ENCODE assay signal across 8 cellular contexts in genomic region chr6:37137201-37137880, GRCh38. TPM values are rescaled to one million over a fixed set of nuclear protein-coding genes. Genes with fewer than 3 reads are reported as not detected.
DNase-seq lines count a peak whose midpoint lies in the region; ATAC-seq and TF ChIP-seq lines count a peak whose summit lies in the region.

No MANE protein-coding gene starts in this region.

- BruUV-seq in PC-9 (replicated peaks; lab: Mats Ljungman, UMichigan), result TSS peak; percentile 82

- H3K4me1 ChIP-seq in PC-9 (replicated peaks; ENCODE audit: insufficient read depth), result peaks cover 88% of the 10 kb centered on the region

- peak overlapping the region; percentile 84 for H3K4me2 ChIP-seq in PC-9

- H3K36me3 ChIP-seq in PC-9 (ENCODE audit: low read depth), result no peaks in the 10 kb centered on the region
- H3K36me3 ChIP-seq in brain microvascular endothelial cell (replicated peaks), result no peaks in the 10 kb centered on the region

- intact Hi-C loops in PC-9 (cut with micrococcal nuclease; ENCODE audit: unreplicated experiment), result loop anchor here (1.0 to 10.0 kb wide), 3 partner anchors 32 to 113 kb away; no protein-coding TSS in a partner anchor

- peaks cover 80% of the 10 kb centered on the region for H3F3A ChIP-seq in PC-9 (ENCODE audit: insufficient read depth, low read depth)

- peak; percentile 98 for DNase-seq in GM04504 (ENCODE audit: low read depth)
- DNase-seq in PC-9, result peak; percentile 81 to 98
- DNase-seq in brain microvascular endothelial cell, result peak; percentile 99
- DNase-seq in islet precursor cell, result peak; percentile 96
- DNase-seq in stimulated activated CD8-positive, alpha-beta memory T cell treated with anti-CD3 and anti-CD28 coated beads, Interleukin-4, amount 100 ng/mL, for 24 hours (ENCODE audit: low read depth), result peak; percentile 16
- no peak for DNase-seq in pons (ENCODE audit: low spot score)
- no peak for DNase-seq in inferior parietal cortex (ENCODE audit: extremely low spot score)

- H4K20me1 ChIP-seq in PC-9 (ENCODE audit: insufficient read depth), result no peaks in the 10 kb centered on the region

- H3K27ac ChIP-seq in PC-9 (peak overlapping the region; percentile 98), brain microvascular endothelial cell (peak overlapping the region; percentile 98)

- H3K79me2 ChIP-seq in PC-9 (ENCODE audit: low read depth), result peaks cover 12% of the 10 kb centered on the region

- no peak overlapping the region for H2AFZ ChIP-seq in PC-9

- no peaks in the 10 kb centered on the region for H3K9me3 ChIP-seq in PC-9 (ENCODE audit: insufficient read depth, low read depth)

- POLR2A ChIA-PET in PC-9 (lab: Charles Lee; ENCODE audit: unreplicated experiment), result interaction anchor here (0.6 to 1.7 kb wide), 3 partner anchors 32 to 81 kb away, joined by 5 to 20 read pairs (median 8); no protein-coding TSS in a partner anchor

- H3K27me3 ChIP-seq in PC-9 (ENCODE audit: insufficient read depth, low read depth) (no peaks in the 10 kb centered on the region), brain microvascular endothelial cell (replicated peaks) (no peaks in the 10 kb centered on the region)

- peak overlapping the region; percentile 56 for H3K4me3 ChIP-seq in PC-9
- H3K4me3 ChIP-seq in brain microvascular endothelial cell (ENCODE audit: low read depth, low read length), result peak overlapping the region; percentile 20

- ATAC-seq in GM18907 (IDR thresholded peaks at IDR 0.05; ENCODE audit: unreplicated experiment), result no peak

- in situ Hi-C loops in brain microvascular endothelial cell (cut with HindIII; ENCODE audit: low pct_ligation_motif_present, low sequenced_read_pairs), result no loop called here

- H3K9me2 ChIP-seq in PC-9 (ENCODE audit: insufficient read depth), result no peaks in the 10 kb centered on the region

- TF ChIP-seq CTCF in PC-9 (conservative IDR thresholded peaks at IDR 0.05) (no peak), brain microvascular endothelial cell (IDR thresholded peaks at IDR 0.05; ENCODE audit: low read depth, low read length, missing control alignments) (no peak)

- CTCF ChIA-PET in PC-9 (lab: Charles Lee), result interaction anchor here (0.6 kb wide), 1 partner anchor 108 kb away, joined by 3 read pairs; no protein-coding TSS in a partner anchor

RNA-seq across cellular contexts. Expression of gene PIM1, which starts 32.6 kb away (rescaled TPM):
- 51.0 and 60.3 TPM in 2 replicates for total RNA-seq in PC-9 (2021)

Comparison
In these comparisons a context has a peak if more than half of its experiments do, and no peak if none do; other contexts are left out.
1. DNase-seq: peak in GM04504 (single experiment), PC-9 (2 of 2), brain microvascular endothelial cell (single experiment), islet precursor cell (single experiment) and stimulated activated CD8-positive, alpha-beta memory T cell treated with anti-CD3 and anti-CD28 coated beads, Interleukin-4, amount 100 ng/mL, for 24 hours (single experiment); none in pons (single experiment) and inferior parietal cortex (single experiment).